ENCODE assay signal across 15 cellular contexts in the genomic region with DNA sequence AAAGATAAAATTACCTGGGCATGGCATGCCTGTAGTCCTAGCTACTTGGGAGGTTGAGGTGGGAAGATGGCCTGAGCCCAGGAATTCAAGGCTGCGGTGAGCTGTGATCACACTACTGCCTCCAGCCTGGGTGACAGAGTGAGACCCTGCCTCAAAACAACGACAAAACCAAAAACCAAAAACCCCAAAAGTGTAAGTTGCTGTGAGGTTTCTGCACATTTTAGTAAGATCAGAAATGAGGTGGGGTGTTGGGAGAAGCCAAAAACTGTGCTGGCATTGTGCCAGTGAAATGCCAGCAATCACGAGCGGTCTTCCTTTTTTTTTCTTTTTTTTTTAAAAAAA.
DNase-seq lines count a peak whose midpoint lies in the region; ATAC-seq and TF ChIP-seq lines count a peak whose summit lies in the region.
"Had no signal": no experiment of that assay in that cellular context is flagged by ENCODE, and none has a peak within 500 bp of the region (broad histone marks: within the 10 kb centered on the region; RNA-seq: fewer than 3 reads in every experiment).

No MANE protein-coding gene starts in this region.

- H3K27me3 ChIP-seq in dorsolateral prefrontal cortex (no peaks in the 10 kb centered on the region), prostate gland (replicated peaks; ENCODE audit: insufficient read depth) (no peaks in the 10 kb centered on the region)

- no peaks in the 10 kb centered on the region for H3K4me1 ChIP-seq in prostate gland (replicated peaks)

- H3K9me3 ChIP-seq in prostate gland = no peaks in the 10 kb centered on the region

- TF ChIP-seq POLR2A in prostate gland (IDR thresholded peaks at IDR 0.05) = no peak

- H3K4me1 Mint-ChIP-seq in stimulated activated naive CD8-positive, alpha-beta T cell treated with anti-CD3 and anti-CD28 coated beads, Interleukin-15, Interleukin-2, amounts not matched to agents 100 ng/mL and 50 ng/mL, for 24 hours (ENCODE audit: low read depth) = peaks cover 86% of the 10 kb centered on the region
- H3K4me1 Mint-ChIP-seq in osteocyte (ENCODE audit: unreplicated experiment) = peaks cover 38% of the 10 kb centered on the region

- no peaks in the 10 kb centered on the region for H3K27me3 Mint-ChIP-seq in stimulated activated naive CD8-positive, alpha-beta T cell treated with anti-CD3 and anti-CD28 coated beads, Interleukin-15, Interleukin-2, amounts not matched to agents 100 ng/mL and 50 ng/mL, for 24 hours
- H3K27me3 Mint-ChIP-seq in osteocyte (ENCODE audit: unreplicated experiment) = peaks cover 7% of the 10 kb centered on the region

- peak overlapping the region; percentile 58 for H3K4me3 Mint-ChIP-seq in stimulated activated naive CD8-positive, alpha-beta T cell treated with anti-CD3 and anti-CD28 coated beads, Interleukin-15, Interleukin-2, amounts not matched to agents 100 ng/mL and 50 ng/mL, for 24 hours
- peak overlapping the region; percentile 73 for H3K4me3 Mint-ChIP-seq in osteocyte (ENCODE audit: unreplicated experiment)

- no peaks in the 10 kb centered on the region for H3K36me3 ChIP-seq in prostate gland

- peak overlapping the region; percentile 55 for H3K27ac Mint-ChIP-seq in stimulated activated naive CD8-positive, alpha-beta T cell treated with anti-CD3 and anti-CD28 coated beads, Interleukin-15, Interleukin-2, amounts not matched to agents 100 ng/mL and 50 ng/mL, for 24 hours
- H3K27ac Mint-ChIP-seq in osteocyte (ENCODE audit: unreplicated experiment) = peak overlapping the region; percentile 94

- intact Hi-C loops in dorsolateral prefrontal cortex (cut with DNase I) = loop anchor here in 1 of 2 donors (5.0 kb wide), 1 partner anchor 114 kb away; a partner anchor contains a TSS
- intact Hi-C loops in prostate gland (cut with DNase I) = loop anchor here (5.0 kb wide), 1 partner anchor 41 kb away; no protein-coding TSS in a partner anchor

- peak overlapping the region in 23 of 59 donors; percentile 15 to 59 (median 39) for H3K4me3 ChIP-seq in dorsolateral prefrontal cortex
- no peak overlapping the region for H3K4me3 ChIP-seq in prostate gland
- H3K4me3 ChIP-seq: GM12878 had no signal

- WGBS in prostate gland = 63% methylated on average over 4 of the region's 4 CpGs

- TF ChIP-seq CTCF in dorsolateral prefrontal cortex (IDR thresholded peaks at IDR 0.05 in 54 of 56, conservative IDR thresholded peaks at IDR 0.05 in 2 of 56; ENCODE audit: low read depth in 1 of 56, partially characterized antibody in 56 of 56) (no peak), osteocyte (IDR thresholded peaks at IDR 0.05) (no peak), prostate gland (IDR thresholded peaks at IDR 0.05) (no peak)

- H3K27ac ChIP-seq in dorsolateral prefrontal cortex (peak overlapping the region in 58 of 59 donors; percentile 7 to 94 (median 82)), prostate gland (no peak overlapping the region)

- no peak for ATAC-seq in stimulated activated naive CD8-positive, alpha-beta T cell treated with anti-CD3 and anti-CD28 coated beads, Interleukin-15, Interleukin-2, amounts not matched to agents 100 U/mL and 50 U/mL, for 24 hours
- ATAC-seq in GM19455 (IDR thresholded peaks at IDR 0.05; ENCODE audit: unreplicated experiment) = no peak
- ATAC-seq in GM19035 (IDR thresholded peaks at IDR 0.05; ENCODE audit: unreplicated experiment) = no peak
- ATAC-seq: GM12878 had no signal

- H3K9me3 Mint-ChIP-seq in stimulated activated naive CD8-positive, alpha-beta T cell treated with anti-CD3 and anti-CD28 coated beads, Interleukin-15, Interleukin-2, amounts not matched to agents 100 ng/mL and 50 ng/mL, for 24 hours = peaks cover 11% of the 10 kb centered on the region
- peaks cover 3% of the 10 kb centered on the region for H3K9me3 Mint-ChIP-seq in osteocyte (ENCODE audit: unreplicated experiment)

- peaks cover 12% of the 10 kb centered on the region for H3K36me3 Mint-ChIP-seq in stimulated activated naive CD8-positive, alpha-beta T cell treated with anti-CD3 and anti-CD28 coated beads, Interleukin-15, Interleukin-2, amounts not matched to agents 100 ng/mL and 50 ng/mL, for 24 hours (ENCODE audit: low read depth)
- no peaks in the 10 kb centered on the region for H3K36me3 Mint-ChIP-seq in osteocyte (ENCODE audit: unreplicated experiment)

- no peak for DNase-seq in stimulated activated naive CD8-positive, alpha-beta T cell treated with anti-CD3 and anti-CD28 coated beads, Interleukin-15, Interleukin-2, amounts not matched to agents 100 U/mL and 50 U/mL, for 24 hours
- DNase-seq in dorsolateral prefrontal cortex (no peak), osteocyte (ENCODE audit: extremely low spot score, unreplicated experiment) (no peak), prostate gland (ENCODE audit: low spot score) (no peak), EL (no peak)
- DNase-seq: activated CD4-positive, alpha-beta T cell treated with anti-CD3 and anti-CD28 coated beads, Interleukin-2, amount 50 U/mL, for 48 hours; activated naive CD4-positive, alpha-beta T cell treated with Interleukin-2 at 50 U/mL for 16 hours; KG1; NCI-H146; RPMI8226; stimulated activated CD8-positive, alpha-beta memory T cell treated with anti-CD3 and anti-CD28 coated beads, Interleukin-4, amount 100 ng/mL, for 48 hours had no signal

Comparison
In these comparisons a context has a peak if more than half of its experiments do, and no peak if none do; other contexts are left out.
1. H3K27ac ChIP-seq: peak in dorsolateral prefrontal cortex (58 of 59); none in prostate gland (0 of 2).